ENCODE assay signal across 18 cellular contexts in genomic region chr10:17007836-17008235, GRCh38.
DNase-seq lines count a peak whose midpoint lies in the region; ATAC-seq and TF ChIP-seq lines count a peak whose summit lies in the region.
"Had no signal": no experiment of that assay in that cellular context is flagged by ENCODE, and none has a peak within 500 bp of the region (broad histone marks: within the 10 kb centered on the region; RNA-seq: fewer than 3 reads in every experiment).

No MANE protein-coding gene starts in this region.

- ATAC-seq in HG03135 (IDR thresholded peaks at IDR 0.05; ENCODE audit: unreplicated experiment): no peak
- no peak for ATAC-seq in T-helper 17 cell
- ATAC-seq: activated T-cell treated with anti-CD3 and anti-CD28 coated beads, Interleukin-2, amount 50 U/mL, for 4 hours had no signal

- H3K27ac ChIP-seq in Peyer's patch (peak overlapping the region; percentile 49 to 77 (median 63)), esophagus muscularis mucosa (replicated peaks in 1 of 4) (peak overlapping the region; percentile 55 to 71 (median 63)), thyroid gland (peak overlapping the region; percentile 92 to 96 (median 96))
- H3K27ac ChIP-seq: BLaER1 treated with 17β-estradiol and CSF1 and Interleukin-3, amounts not matched to agents 10 nM and 100 nM had no signal

- no peaks in the 10 kb centered on the region for H3K27me3 Mint-ChIP-seq in mesothelial cell of epicardium (ENCODE audit: low read depth)
- H3K27me3 Mint-ChIP-seq in T-helper 17 cell: no peaks in the 10 kb centered on the region

- WGBS in esophagus muscularis mucosa: 69% methylated on average over 4 of the region's 4 CpGs
- 16 to 20% methylated on average over 4 of the region's 4 CpGs for WGBS in thyroid gland, 2 donors
- WGBS in lower leg skin, 2 donors: 71 to 76% methylated on average over 4 of the region's 4 CpGs

- H3K36me3 ChIP-seq in Peyer's patch: no peaks in the 10 kb centered on the region
- H3K36me3 ChIP-seq in esophagus muscularis mucosa: no peaks in the 10 kb centered on the region
- no peaks in the 10 kb centered on the region for H3K36me3 ChIP-seq in thyroid gland
- H3K36me3 ChIP-seq: BLaER1 treated with 17β-estradiol and CSF1 and Interleukin-3, amounts not matched to agents 10 nM and 100 nM had no signal

- TF ChIP-seq POLR2A in Peyer's patch (IDR thresholded peaks at IDR 0.05): no peak
- TF ChIP-seq POLR2A in esophagus muscularis mucosa (IDR thresholded peaks at IDR 0.05; ENCODE audit: low read depth): no peak
- TF ChIP-seq POLR2A in thyroid gland (IDR thresholded peaks at IDR 0.05): no peak
- TF ChIP-seq POLR2A in lower leg skin (IDR thresholded peaks at IDR 0.05): no peak

- intact Hi-C loops in esophagus muscularis mucosa (cut with DNase I): no loop called here
- intact Hi-C loops in thyroid gland (cut with DNase I): no loop called here
- intact Hi-C loops in lower leg skin (cut with DNase I; ENCODE audit: low total_unique reads): loop anchor here (2.0 kb wide), 1 partner anchor 27 kb away; no protein-coding TSS in a partner anchor

- DNase-seq in Peyer's patch (no peak), esophagus muscularis mucosa (ENCODE audit: extremely low spot score) (peak; percentile 66), mesothelial cell of epicardium (ENCODE audit: low spot score in 2 of 2, unreplicated experiment in 2 of 2) (no peak), thyroid gland (peak in 1 of 2 donors; percentile 37), GF-D8 (lab: John Stamatoyannopoulos, UW) (no peak), lower leg skin (ENCODE audit: low spot score in 2 of 2) (no peak), T-helper 17 cell (no peak)
- DNase-seq: activated CD4-positive, alpha-beta memory T cell treated with anti-CD3 and anti-CD28 coated beads for 36 hours; activated T-cell treated with anti-CD3 and anti-CD28 coated beads, Interleukin-2, amount 50 U/mL, for 4 hours; amniotic stem cell; DMS79; erythroblast; KBM-7; NCI-H1092 treated with DMSO at 0.1 percent for 48 hours; stimulated activated CD4-positive, alpha-beta T cell treated with anti-CD3 and anti-CD28 coated beads, Interleukin-15, amount 100 ng/mL, for 24 hours had no signal

- H3K27ac Mint-ChIP-seq in mesothelial cell of epicardium (peak overlapping the region; percentile 44), T-helper 17 cell (no peak overlapping the region)
- H3K27ac Mint-ChIP-seq: activated CD4-positive, alpha-beta memory T cell treated with anti-CD3 and anti-CD28 coated beads for 36 hours; stimulated activated naive CD8-positive, alpha-beta T cell treated with anti-CD3 and anti-CD28 coated beads, Interleukin-15, Interleukin-2, amounts not matched to agents 100 ng/mL and 50 ng/mL, for 24 hours had no signal

- H3K9me3 Mint-ChIP-seq in mesothelial cell of epicardium: peaks cover 18% of the 10 kb centered on the region

- H3K4me1 ChIP-seq in Peyer's patch (peaks cover 0 to 7% (median 0%) of the 10 kb centered on the region in 4 donors), esophagus muscularis mucosa (peaks cover 33 to 57% (median 50%) of the 10 kb centered on the region in 4 donors), thyroid gland (peaks cover 59 to 84% of the 10 kb centered on the region in 2 donors)

- H3K9me3 ChIP-seq in Peyer's patch (no peaks in the 10 kb centered on the region), esophagus muscularis mucosa (no peaks in the 10 kb centered on the region), thyroid gland (no peaks in the 10 kb centered on the region), T-helper 17 cell (ENCODE audit: control insufficient read depth, low read length, poor library complexity, severe bottlenecking) (no peaks in the 10 kb centered on the region)

- no peak for TF ChIP-seq EP300 in esophagus muscularis mucosa (IDR thresholded peaks at IDR 0.05)

- H3K4me3 Mint-ChIP-seq in mesothelial cell of epicardium (no peak overlapping the region), T-helper 17 cell (no peak overlapping the region)
- H3K4me3 Mint-ChIP-seq: activated CD4-positive, alpha-beta memory T cell treated with anti-CD3 and anti-CD28 coated beads for 36 hours; activated T-cell treated with anti-CD3 and anti-CD28 coated beads, Interleukin-2, amount 50 U/mL, for 4 hours; stimulated activated naive CD8-positive, alpha-beta T cell treated with anti-CD3 and anti-CD28 coated beads, Interleukin-15, Interleukin-2, amounts not matched to agents 100 ng/mL and 50 ng/mL, for 24 hours had no signal

- TF ChIP-seq CTCF in Peyer's patch (IDR thresholded peaks at IDR 0.05) (no peak), esophagus muscularis mucosa (IDR thresholded peaks at IDR 0.05) (no peak), mesothelial cell of epicardium (IDR thresholded peaks at IDR 0.05; ENCODE audit: unreplicated experiment) (no peak), thyroid gland (IDR thresholded peaks at IDR 0.05) (peak in 1 of 6 experiments; percentile 4), lower leg skin (IDR thresholded peaks at IDR 0.05) (no peak)

- no peak overlapping the region for H3K4me3 ChIP-seq in Peyer's patch
- H3K4me3 ChIP-seq in esophagus muscularis mucosa: no peak overlapping the region
- no peak overlapping the region for H3K4me3 ChIP-seq in thyroid gland (replicated peaks in 1 of 3)
- H3K4me3 ChIP-seq in lower leg skin (ENCODE audit: low read depth, poor library complexity, severe bottlenecking): no peak overlapping the region
- H3K4me3 ChIP-seq: BLaER1 treated with 17β-estradiol and CSF1 and Interleukin-3, amounts not matched to agents 10 nM and 100 nM had no signal

- H3K36me3 Mint-ChIP-seq in mesothelial cell of epicardium (no peaks in the 10 kb centered on the region), T-helper 17 cell (ENCODE audit: low read depth) (no peaks in the 10 kb centered on the region)

- peaks cover 17% of the 10 kb centered on the region for H3K4me1 Mint-ChIP-seq in mesothelial cell of epicardium
- peaks cover 22% of the 10 kb centered on the region for H3K4me1 Mint-ChIP-seq in T-helper 17 cell

- H3K27me3 ChIP-seq in Peyer's patch (no peaks in the 10 kb centered on the region), esophagus muscularis mucosa (no peaks in the 10 kb centered on the region), thyroid gland (no peaks in the 10 kb centered on the region)
- H3K27me3 ChIP-seq: BLaER1 treated with 17β-estradiol and CSF1 and Interleukin-3, amounts not matched to agents 10 nM and 100 nM had no signal
